ENCODE assay signal across 1 cellular context in genomic region chr6:29129326-29130012, GRCh38.
TF ChIP-seq lines count a peak whose summit lies in the region.

No MANE protein-coding gene starts in this region.

TF ChIP-seq in HepG2, 621 proteins besides CTCF, POLR2A, EP300 and RAD21:
- TF ChIP-seq ZNF589 (CRISPR knock-in tag; conservative IDR thresholded peaks at IDR 0.05) (no peak), ZBTB46 (CRISPR knock-in tag; IDR thresholded peaks at IDR 0.05; ENCODE audit: borderline replicate concordance) (no peak), MTF1 (CRISPR knock-in tag; IDR thresholded peaks at IDR 0.05) (no peak), ZNF362 (CRISPR knock-in tag; IDR thresholded peaks at IDR 0.05; ENCODE audit: borderline replicate concordance) (no peak), GPN1 (CRISPR knock-in tag; IDR thresholded peaks at IDR 0.05; ENCODE audit: borderline replicate concordance) (no peak), MEIS2 (CRISPR knock-in tag; IDR thresholded peaks at IDR 0.05) (no peak), HOXA9 (CRISPR knock-in tag; IDR thresholded peaks at IDR 0.05; ENCODE audit: borderline replicate concordance) (no peak), MTA3 (CRISPR knock-in tag; IDR thresholded peaks at IDR 0.05) (no peak), DNMT3B (CRISPR knock-in tag; conservative IDR thresholded peaks at IDR 0.05) (no peak), ZNF547 (CRISPR knock-in tag; IDR thresholded peaks at IDR 0.05) (no peak), SNRNP70 (IDR thresholded peaks at IDR 0.05; ENCODE audit: low read depth, low read length) (no peak), FUBP1 (CRISPR knock-in tag; IDR thresholded peaks at IDR 0.05; ENCODE audit: borderline replicate concordance) (no peak), GMEB2 (CRISPR knock-in tag; IDR thresholded peaks at IDR 0.05; ENCODE audit: low read depth) (no peak), CBFB (CRISPR knock-in tag; IDR thresholded peaks at IDR 0.05) (no peak)
TF ChIP-seq in HepG2: peak in this region for 0.
